ENCODE assay signal across 1 cellular context in the genomic region with DNA sequence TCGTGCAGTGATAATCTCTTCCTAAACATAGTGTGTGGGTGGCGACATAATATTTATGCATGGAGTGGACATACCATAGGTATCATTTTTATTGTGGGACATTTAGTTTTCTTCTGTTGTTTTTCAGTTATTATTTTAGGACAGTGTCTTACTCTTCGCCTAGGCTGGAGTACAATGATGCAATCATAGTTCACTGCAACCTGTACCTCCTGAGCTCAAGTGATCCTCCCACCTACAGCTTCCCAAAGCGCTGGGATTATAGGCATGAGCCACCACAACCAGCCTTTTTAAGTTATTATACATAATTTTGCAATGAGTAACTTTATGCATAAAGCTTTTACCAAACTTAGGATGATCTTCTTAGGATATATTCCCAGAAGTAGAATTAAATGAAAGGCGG.
TF ChIP-seq lines count a peak whose summit lies in the region.

No MANE protein-coding gene starts in this region.

TF ChIP-seq in GM23338, 12 proteins besides CTCF, POLR2A, EP300 and RAD21:
- TF ChIP-seq EZH2 (IDR thresholded peaks at IDR 0.05; ENCODE audit: low read depth, unreplicated experiment) (no peak), JUNB (IDR thresholded peaks at IDR 0.05; ENCODE audit: unreplicated experiment) (no peak), NANOG (IDR thresholded peaks at IDR 0.05; ENCODE audit: borderline replicate concordance) (no peak), ZNF114 (CRISPR knock-in tag; IDR thresholded peaks at IDR 0.05) (no peak), STAT1 (IDR thresholded peaks at IDR 0.05; ENCODE audit: unreplicated experiment) (no peak), EZH2phosphoT487 (IDR thresholded peaks at IDR 0.05; ENCODE audit: unreplicated experiment) (no peak), POLR2AphosphoS5 (IDR thresholded peaks at IDR 0.05; ENCODE audit: low read depth) (no peak), ZNF331 (CRISPR knock-in tag; IDR thresholded peaks at IDR 0.05; ENCODE audit: low read depth) (no peak), CREB1 (CRISPR knock-in tag; IDR thresholded peaks at IDR 0.05; ENCODE audit: low read depth) (no peak)
- TF ChIP-seq, protein P1, sequence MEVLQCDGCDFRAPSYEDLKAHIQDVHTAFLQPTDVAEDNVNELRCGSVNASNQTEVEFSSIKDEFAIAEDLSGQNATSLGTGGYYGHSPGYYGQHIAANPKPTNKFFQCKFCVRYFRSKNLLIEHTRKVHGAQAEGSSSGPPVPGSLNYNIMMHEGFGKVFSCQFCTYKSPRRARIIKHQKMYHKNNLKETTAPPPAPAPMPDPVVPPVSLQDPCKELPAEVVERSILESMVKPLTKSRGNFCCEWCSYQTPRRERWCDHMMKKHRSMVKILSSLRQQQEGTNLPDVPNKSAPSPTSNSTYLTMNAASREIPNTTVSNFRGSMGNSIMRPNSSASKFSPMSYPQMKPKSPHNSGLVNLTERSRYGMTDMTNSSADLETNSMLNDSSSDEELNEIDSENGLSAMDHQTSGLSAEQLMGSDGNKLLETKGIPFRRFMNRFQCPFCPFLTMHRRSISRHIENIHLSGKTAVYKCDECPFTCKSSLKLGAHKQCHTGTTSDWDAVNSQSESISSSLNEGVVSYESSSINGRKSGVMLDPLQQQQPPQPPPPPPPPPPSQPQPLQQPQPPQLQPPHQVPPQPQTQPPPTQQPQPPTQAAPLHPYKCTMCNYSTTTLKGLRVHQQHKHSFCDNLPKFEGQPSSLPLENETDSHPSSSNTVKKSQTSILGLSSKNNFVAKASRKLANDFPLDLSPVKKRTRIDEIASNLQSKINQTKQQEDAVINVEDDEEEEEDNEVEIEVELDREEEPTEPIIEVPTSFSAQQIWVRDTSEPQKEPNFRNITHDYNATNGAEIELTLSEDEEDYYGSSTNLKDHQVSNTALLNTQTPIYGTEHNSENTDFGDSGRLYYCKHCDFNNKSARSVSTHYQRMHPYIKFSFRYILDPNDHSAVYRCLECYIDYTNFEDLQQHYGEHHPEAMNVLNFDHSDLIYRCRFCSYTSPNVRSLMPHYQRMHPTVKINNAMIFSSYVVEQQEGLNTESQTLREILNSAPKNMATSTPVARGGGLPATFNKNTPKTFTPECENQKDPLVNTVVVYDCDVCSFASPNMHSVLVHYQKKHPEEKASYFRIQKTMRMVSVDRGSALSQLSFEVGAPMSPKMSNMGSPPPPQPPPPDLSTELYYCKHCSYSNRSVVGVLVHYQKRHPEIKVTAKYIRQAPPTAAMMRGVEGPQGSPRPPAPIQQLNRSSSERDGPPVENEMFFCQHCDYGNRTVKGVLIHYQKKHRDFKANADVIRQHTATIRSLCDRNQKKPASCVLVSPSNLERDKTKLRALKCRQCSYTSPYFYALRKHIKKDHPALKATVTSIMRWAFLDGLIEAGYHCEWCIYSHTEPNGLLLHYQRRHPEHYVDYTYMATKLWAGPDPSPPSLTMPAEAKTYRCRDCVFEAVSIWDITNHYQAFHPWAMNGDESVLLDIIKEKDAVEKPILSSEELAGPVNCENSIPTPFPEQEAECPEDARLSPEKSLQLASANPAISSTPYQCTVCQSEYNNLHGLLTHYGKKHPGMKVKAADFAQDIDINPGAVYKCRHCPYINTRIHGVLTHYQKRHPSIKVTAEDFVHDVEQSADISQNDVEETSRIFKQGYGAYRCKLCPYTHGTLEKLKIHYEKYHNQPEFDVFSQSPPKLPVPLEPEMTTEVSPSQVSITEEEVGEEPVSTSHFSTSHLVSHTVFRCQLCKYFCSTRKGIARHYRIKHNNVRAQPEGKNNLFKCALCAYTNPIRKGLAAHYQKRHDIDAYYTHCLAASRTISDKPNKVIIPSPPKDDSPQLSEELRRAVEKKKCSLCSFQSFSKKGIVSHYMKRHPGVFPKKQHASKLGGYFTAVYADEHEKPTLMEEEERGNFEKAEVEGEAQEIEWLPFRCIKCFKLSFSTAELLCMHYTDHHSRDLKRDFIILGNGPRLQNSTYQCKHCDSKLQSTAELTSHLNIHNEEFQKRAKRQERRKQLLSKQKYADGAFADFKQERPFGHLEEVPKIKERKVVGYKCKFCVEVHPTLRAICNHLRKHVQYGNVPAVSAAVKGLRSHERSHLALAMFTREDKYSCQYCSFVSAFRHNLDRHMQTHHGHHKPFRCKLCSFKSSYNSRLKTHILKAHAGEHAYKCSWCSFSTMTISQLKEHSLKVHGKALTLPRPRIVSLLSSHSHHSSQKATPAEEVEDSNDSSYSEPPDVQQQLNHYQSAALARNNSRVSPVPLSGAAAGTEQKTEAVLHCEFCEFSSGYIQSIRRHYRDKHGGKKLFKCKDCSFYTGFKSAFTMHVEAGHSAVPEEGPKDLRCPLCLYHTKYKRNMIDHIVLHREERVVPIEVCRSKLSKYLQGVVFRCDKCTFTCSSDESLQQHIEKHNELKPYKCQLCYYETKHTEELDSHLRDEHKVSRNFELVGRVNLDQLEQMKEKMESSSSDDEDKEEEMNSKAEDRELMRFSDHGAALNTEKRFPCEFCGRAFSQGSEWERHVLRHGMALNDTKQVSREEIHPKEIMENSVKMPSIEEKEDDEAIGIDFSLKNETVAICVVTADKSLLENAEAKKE (CRISPR knock-in tag; IDR thresholded peaks at IDR 0.05), result no peak
- TF ChIP-seq, protein P2, sequence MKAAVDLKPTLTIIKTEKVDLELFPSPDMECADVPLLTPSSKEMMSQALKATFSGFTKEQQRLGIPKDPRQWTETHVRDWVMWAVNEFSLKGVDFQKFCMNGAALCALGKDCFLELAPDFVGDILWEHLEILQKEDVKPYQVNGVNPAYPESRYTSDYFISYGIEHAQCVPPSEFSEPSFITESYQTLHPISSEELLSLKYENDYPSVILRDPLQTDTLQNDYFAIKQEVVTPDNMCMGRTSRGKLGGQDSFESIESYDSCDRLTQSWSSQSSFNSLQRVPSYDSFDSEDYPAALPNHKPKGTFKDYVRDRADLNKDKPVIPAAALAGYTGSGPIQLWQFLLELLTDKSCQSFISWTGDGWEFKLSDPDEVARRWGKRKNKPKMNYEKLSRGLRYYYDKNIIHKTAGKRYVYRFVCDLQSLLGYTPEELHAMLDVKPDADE (IDR thresholded peaks at IDR 0.05), result no peak
- TF ChIP-seq, protein P3, sequence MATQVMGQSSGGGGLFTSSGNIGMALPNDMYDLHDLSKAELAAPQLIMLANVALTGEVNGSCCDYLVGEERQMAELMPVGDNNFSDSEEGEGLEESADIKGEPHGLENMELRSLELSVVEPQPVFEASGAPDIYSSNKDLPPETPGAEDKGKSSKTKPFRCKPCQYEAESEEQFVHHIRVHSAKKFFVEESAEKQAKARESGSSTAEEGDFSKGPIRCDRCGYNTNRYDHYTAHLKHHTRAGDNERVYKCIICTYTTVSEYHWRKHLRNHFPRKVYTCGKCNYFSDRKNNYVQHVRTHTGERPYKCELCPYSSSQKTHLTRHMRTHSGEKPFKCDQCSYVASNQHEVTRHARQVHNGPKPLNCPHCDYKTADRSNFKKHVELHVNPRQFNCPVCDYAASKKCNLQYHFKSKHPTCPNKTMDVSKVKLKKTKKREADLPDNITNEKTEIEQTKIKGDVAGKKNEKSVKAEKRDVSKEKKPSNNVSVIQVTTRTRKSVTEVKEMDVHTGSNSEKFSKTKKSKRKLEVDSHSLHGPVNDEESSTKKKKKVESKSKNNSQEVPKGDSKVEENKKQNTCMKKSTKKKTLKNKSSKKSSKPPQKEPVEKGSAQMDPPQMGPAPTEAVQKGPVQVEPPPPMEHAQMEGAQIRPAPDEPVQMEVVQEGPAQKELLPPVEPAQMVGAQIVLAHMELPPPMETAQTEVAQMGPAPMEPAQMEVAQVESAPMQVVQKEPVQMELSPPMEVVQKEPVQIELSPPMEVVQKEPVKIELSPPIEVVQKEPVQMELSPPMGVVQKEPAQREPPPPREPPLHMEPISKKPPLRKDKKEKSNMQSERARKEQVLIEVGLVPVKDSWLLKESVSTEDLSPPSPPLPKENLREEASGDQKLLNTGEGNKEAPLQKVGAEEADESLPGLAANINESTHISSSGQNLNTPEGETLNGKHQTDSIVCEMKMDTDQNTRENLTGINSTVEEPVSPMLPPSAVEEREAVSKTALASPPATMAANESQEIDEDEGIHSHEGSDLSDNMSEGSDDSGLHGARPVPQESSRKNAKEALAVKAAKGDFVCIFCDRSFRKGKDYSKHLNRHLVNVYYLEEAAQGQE (IDR thresholded peaks at IDR 0.05; ENCODE audit: unreplicated experiment), result no peak
